ENCODE assay signal across 8 cellular contexts in the genomic region with DNA sequence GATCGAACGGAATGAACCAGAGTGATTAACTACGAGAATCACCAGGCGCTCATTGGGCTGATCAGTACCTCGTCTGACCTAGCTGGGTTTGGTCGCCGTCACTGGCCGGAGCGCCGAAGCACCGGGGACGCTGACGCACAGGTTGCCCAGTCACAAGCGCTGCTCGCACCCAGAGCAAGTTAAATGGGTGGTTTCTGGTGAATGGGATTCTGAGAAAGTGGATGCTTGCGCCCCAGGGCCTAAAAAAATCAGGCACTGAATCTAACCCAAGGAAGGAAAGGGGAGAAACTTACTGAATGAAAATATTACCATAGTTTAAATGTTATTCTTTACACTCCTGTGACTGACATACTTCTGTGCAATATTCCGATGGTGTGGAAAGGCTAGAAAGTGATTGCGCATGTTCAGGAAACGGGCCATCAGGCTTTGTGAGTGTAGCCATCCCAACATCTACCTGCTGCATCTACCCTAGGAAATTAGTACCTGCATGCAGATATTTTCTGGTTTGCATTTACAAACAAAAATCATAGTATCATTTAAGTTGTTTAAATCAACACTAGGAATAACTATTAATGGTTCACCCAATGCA. TPM values are rescaled to one million over a fixed set of nuclear protein-coding genes. Genes with fewer than 3 reads are reported as not detected.
DNase-seq lines count a peak whose midpoint lies in the region; TF ChIP-seq lines count a peak whose summit lies in the region.

No MANE protein-coding gene starts in this region.

- peak overlapping the region; percentile 50 for H3K9ac ChIP-seq in SK-N-MC (ENCODE audit: insufficient read length)

- H3K27me3 ChIP-seq in esophagus squamous epithelium, result peaks cover 0 to 10% (median 0%) of the 10 kb centered on the region in 4 donors

- peak overlapping the region; percentile 25 for H3K27ac Mint-ChIP-seq in neural crest cell (ENCODE audit: unreplicated experiment)

- peak; percentile 17 for DNase-seq in G401 (ENCODE audit: low spot score)
- no peak for DNase-seq in HFF-Myc (ENCODE audit: extremely low read depth, low read depth)
- DNase-seq in SK-N-MC (ENCODE audit: low read depth, low spot score), result no peak
- DNase-seq in esophagus squamous epithelium (lab: John Stamatoyannopoulos, UW), result no peak
- no peak for DNase-seq in neural crest cell (ENCODE audit: low read depth, low spot score)
- DNase-seq in NCI-H526 treated with DMSO at 0.1 percent for 48 hours (lab: John Stamatoyannopoulos, UW), result no peak
- DNase-seq in GM20000 (ENCODE audit: low spot score), result no peak
- DNase-seq in NCI-H69 (lab: John Stamatoyannopoulos, UW), result no peak

- H3K36me3 ChIP-seq in SK-N-MC (ENCODE audit: insufficient read depth, low read length), result no peaks in the 10 kb centered on the region
- no peaks in the 10 kb centered on the region for H3K36me3 ChIP-seq in esophagus squamous epithelium

- intact Hi-C loops in esophagus squamous epithelium (cut with DNase I), result no loop called here

- peaks cover 34% of the 10 kb centered on the region for H3K4me1 Mint-ChIP-seq in neural crest cell

- in situ Hi-C loops in G401 (cut with HindIII; ENCODE audit: low sequenced_read_pairs), result no loop called here

- H3K4me3 ChIP-seq in HFF-Myc (replicated peaks; ENCODE audit: low read depth, low read length) (peak overlapping the region; percentile 57), SK-N-MC (peak overlapping the region; percentile 86), esophagus squamous epithelium (peak overlapping the region; percentile 47 to 76 (median 62))

- no peak for TF ChIP-seq CTCF in HFF-Myc (IDR thresholded peaks at IDR 0.05; ENCODE audit: low read depth, low read length, missing control alignments)
- no peak for TF ChIP-seq CTCF in esophagus squamous epithelium (IDR thresholded peaks at IDR 0.05)
- TF ChIP-seq CTCF in neural crest cell (conservative IDR thresholded peaks at IDR 0.05), result no peak
- TF ChIP-seq CTCF in GM20000 (IDR thresholded peaks at IDR 0.05; ENCODE audit: extremely low read depth, missing control alignments), result no peak

- peaks cover 0 to 20% (median 7%) of the 10 kb centered on the region in 3 donors for H3K4me1 ChIP-seq in esophagus squamous epithelium

- WGBS in esophagus squamous epithelium, 2 donors, result 24 to 26% methylated on average over 10 to 12 of the region's 19 CpGs

- TF ChIP-seq POLR2A in esophagus squamous epithelium (IDR thresholded peaks at IDR 0.05), result no peak

- H3K27me3 Mint-ChIP-seq in neural crest cell (ENCODE audit: low read depth), result peaks cover 20% of the 10 kb centered on the region

- no peak overlapping the region for H3K27ac ChIP-seq in SK-N-MC
- H3K27ac ChIP-seq in esophagus squamous epithelium, result peak overlapping the region; percentile 40 to 74 (median 52)

- peak overlapping the region; percentile 86 for H3K4me3 Mint-ChIP-seq in neural crest cell

- H3K36me3 Mint-ChIP-seq in neural crest cell (ENCODE audit: low read depth), result no peaks in the 10 kb centered on the region

- H3K9me3 ChIP-seq in SK-N-MC (ENCODE audit: low read depth, low read length) (no peaks in the 10 kb centered on the region), esophagus squamous epithelium (no peaks in the 10 kb centered on the region)

- H3K9me3 Mint-ChIP-seq in neural crest cell, result no peaks in the 10 kb centered on the region

RNA-seq across cellular contexts. Expression of gene ABCG2, which starts 0.8 kb away (rescaled TPM):
- 310 and 332 TPM in 2 replicates for total RNA-seq in G401 (2014; rRNA removed; shearing (Covaris generic))
- total RNA-seq in esophagus squamous epithelium (1 to 10 TPM in 3 of 4 donors, under 1 TPM in 1; 0.76 to 7.1 (median 3.6) TPM), neural crest cell (5.1 and 5.3 TPM in 2 replicates)

Comparison
In these comparisons a context has a peak if more than half of its experiments do, and no peak if none do; other contexts are left out.
1. RNA of gene ABCG2, which starts 0.8 kb away (total RNA-seq): 310 to 332 TPM in G401; 5.1 to 5.3 TPM in neural crest cell and 0.76 to 7.1 TPM in esophagus squamous epithelium; every median in the first group is over 10 times any median in the second.
2. Peak in every context shown above with its lines, with median percentiles within 50 percentile points of each other: H3K4me3 ChIP-seq.